ENCODE assay signal across 1 cellular context in genomic region chr5:10590226-10591047, GRCh38.
TF ChIP-seq lines count a peak whose summit lies in the region.

No MANE protein-coding gene starts in this region.

TF ChIP-seq in K562, 482 proteins besides CTCF, POLR2A, EP300 and RAD21 (continued from another document and continues in another):
- TF ChIP-seq EZH2 (IDR thresholded peaks at IDR 0.05; ENCODE audit: borderline replicate concordance, low read depth, low read length) (no peak), CHCHD3 (CRISPR knock-in tag; IDR thresholded peaks at IDR 0.05) (no peak), ZNF316 (IDR thresholded peaks at IDR 0.05) (peak; percentile 81), NBN (IDR thresholded peaks at IDR 0.05; ENCODE audit: low read depth) (no peak), MITF (IDR thresholded peaks at IDR 0.05) (no peak), NFE2L1 (tag; IDR thresholded peaks at IDR 0.05; ENCODE audit: borderline replicate concordance, low read depth) (no peak), PURB (CRISPR knock-in tag; IDR thresholded peaks at IDR 0.05; ENCODE audit: low read depth) (no peak), SMAD4 (CRISPR knock-in tag; conservative IDR thresholded peaks at IDR 0.05) (peak; percentile 61), ZNF766 (CRISPR knock-in tag; conservative IDR thresholded peaks at IDR 0.05) (peak; percentile 69), TSHZ1 (CRISPR knock-in tag; IDR thresholded peaks at IDR 0.05) (no peak), SAP30 (IDR thresholded peaks at IDR 0.05; ENCODE audit: borderline replicate concordance, insufficient read depth, low read depth, low read length, poor library complexity, severe bottlenecking) (no peak), SAFB (IDR thresholded peaks at IDR 0.05; ENCODE audit: borderline replicate concordance, low read depth, low read length) (no peak), MCM3 (IDR thresholded peaks at IDR 0.05) (no peak), ZNF318 (IDR thresholded peaks at IDR 0.05; ENCODE audit: borderline replicate concordance in 1 of 2, low read depth in 1 of 2) (no peak), HDAC1 (IDR thresholded peaks at IDR 0.05) (peak in 1 of 2 experiments; percentile 26; a peak in 2 of 4 replicates), E2F1 (CRISPR knock-in tag; IDR thresholded peaks at IDR 0.05) (no peak), THRAP3 (IDR thresholded peaks at IDR 0.05; ENCODE audit: borderline replicate concordance) (no peak), ZNF445 (CRISPR knock-in tag; IDR thresholded peaks at IDR 0.05; ENCODE audit: low read depth) (no peak), MEF2A (IDR thresholded peaks at IDR 0.05; ENCODE audit: control insufficient read depth, low read depth, low read length) (no peak), STAT6 (CRISPR knock-in tag; IDR thresholded peaks at IDR 0.05) (no peak), CUX1 (CRISPR knock-in tag; IDR thresholded peaks at IDR 0.05) (no peak), MECOM (CRISPR knock-in tag; IDR thresholded peaks at IDR 0.05) (peak; percentile 66; the same call in 1 of the 2 replicates), CBFA2T2 (conservative IDR thresholded peaks at IDR 0.05) (peak; percentile 80)
- TF ChIP-seq, protein P1, sequence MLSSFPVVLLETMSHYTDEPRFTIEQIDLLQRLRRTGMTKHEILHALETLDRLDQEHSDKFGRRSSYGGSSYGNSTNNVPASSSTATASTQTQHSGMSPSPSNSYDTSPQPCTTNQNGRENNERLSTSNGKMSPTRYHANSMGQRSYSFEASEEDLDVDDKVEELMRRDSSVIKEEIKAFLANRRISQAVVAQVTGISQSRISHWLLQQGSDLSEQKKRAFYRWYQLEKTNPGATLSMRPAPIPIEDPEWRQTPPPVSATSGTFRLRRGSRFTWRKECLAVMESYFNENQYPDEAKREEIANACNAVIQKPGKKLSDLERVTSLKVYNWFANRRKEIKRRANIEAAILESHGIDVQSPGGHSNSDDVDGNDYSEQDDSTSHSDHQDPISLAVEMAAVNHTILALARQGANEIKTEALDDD (IDR thresholded peaks at IDR 0.05), result 0 out of 2 replicates have a peak, but pooled peaks have one; percentile 13
- TF ChIP-seq, protein P2, sequence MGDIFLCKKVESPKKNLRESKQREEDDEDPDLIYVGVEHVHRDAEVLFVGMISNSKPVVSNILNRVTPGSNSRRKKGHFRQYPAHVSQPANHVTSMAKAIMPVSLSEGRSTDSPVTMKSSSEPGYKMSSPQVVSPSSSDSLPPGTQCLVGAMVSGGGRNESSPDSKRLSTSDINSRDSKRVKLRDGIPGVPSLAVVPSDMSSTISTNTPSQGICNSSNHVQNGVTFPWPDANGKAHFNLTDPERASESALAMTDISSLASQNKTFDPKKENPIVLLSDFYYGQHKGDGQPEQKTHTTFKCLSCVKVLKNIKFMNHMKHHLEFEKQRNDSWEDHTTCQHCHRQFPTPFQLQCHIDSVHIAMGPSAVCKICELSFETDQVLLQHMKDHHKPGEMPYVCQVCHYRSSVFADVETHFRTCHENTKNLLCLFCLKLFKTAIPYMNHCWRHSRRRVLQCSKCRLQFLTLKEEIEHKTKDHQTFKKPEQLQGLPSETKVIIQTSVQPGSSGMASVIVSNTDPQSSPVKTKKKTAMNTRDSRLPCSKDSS (IDR thresholded peaks at IDR 0.05; ENCODE audit: low read depth, partially characterized antibody), result no peak
- TF ChIP-seq, protein P3, sequence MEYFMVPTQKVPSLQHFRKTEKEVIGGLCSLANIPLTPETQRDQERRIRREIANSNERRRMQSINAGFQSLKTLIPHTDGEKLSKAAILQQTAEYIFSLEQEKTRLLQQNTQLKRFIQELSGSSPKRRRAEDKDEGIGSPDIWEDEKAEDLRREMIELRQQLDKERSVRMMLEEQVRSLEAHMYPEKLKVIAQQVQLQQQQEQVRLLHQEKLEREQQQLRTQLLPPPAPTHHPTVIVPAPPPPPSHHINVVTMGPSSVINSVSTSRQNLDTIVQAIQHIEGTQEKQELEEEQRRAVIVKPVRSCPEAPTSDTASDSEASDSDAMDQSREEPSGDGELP (CRISPR knock-in tag; IDR thresholded peaks at IDR 0.05; ENCODE audit: borderline replicate concordance), result no peak
